1 cellular context compared by ENCODE assay signal in genomic region chr11:69892237-69892985, GRCh38.
TF ChIP-seq lines count a peak whose summit lies in the region.

No MANE protein-coding gene starts in this region.

TF ChIP-seq in HepG2, 621 proteins besides CTCF, POLR2A, EP300 and RAD21 (continued from another document):
- TF ChIP-seq ZNF574 (CRISPR knock-in tag; IDR thresholded peaks at IDR 0.05) (peak; percentile 82), FOXA3 (CRISPR knock-in tag; IDR thresholded peaks at IDR 0.05) (no peak), DPF2 (CRISPR knock-in tag; IDR thresholded peaks at IDR 0.05; ENCODE audit: borderline replicate concordance, low read depth) (no peak), BCL3 (CRISPR knock-in tag; IDR thresholded peaks at IDR 0.05) (no peak), ZNF253 (CRISPR knock-in tag; IDR thresholded peaks at IDR 0.05; ENCODE audit: borderline replicate concordance) (no peak), ATM (IDR thresholded peaks at IDR 0.05; ENCODE audit: borderline replicate concordance) (no peak), AFF4 (CRISPR knock-in tag; IDR thresholded peaks at IDR 0.05) (no peak), HNRNPLL (IDR thresholded peaks at IDR 0.05; ENCODE audit: low read depth, low read length, poor library complexity, severe bottlenecking) (peak; percentile 9), THAP9 (CRISPR knock-in tag; IDR thresholded peaks at IDR 0.05; ENCODE audit: borderline replicate concordance) (no peak), ZNF549 (CRISPR knock-in tag; IDR thresholded peaks at IDR 0.05) (no peak), ZNF7 (CRISPR knock-in tag; IDR thresholded peaks at IDR 0.05) (0 out of 2 replicates have a peak, but pooled peaks have one; percentile 28), ZNF782 (CRISPR knock-in tag; IDR thresholded peaks at IDR 0.05; ENCODE audit: borderline replicate concordance) (no peak), IRF1 (CRISPR knock-in tag; IDR thresholded peaks at IDR 0.05; ENCODE audit: low read depth) (no peak), ZFP82 (CRISPR knock-in tag; IDR thresholded peaks at IDR 0.05; ENCODE audit: borderline replicate concordance) (no peak), ZNF543 (CRISPR knock-in tag; IDR thresholded peaks at IDR 0.05) (0 out of 2 replicates have a peak, but pooled peaks have one; percentile 36), SP1 (IDR thresholded peaks at IDR 0.05) (no peak), SP1 (CRISPR knock-in tag; IDR thresholded peaks at IDR 0.05) (no peak)
